Comparison of ENCODE assay signal across 7 cellular contexts in genomic region chr3:155805204-155805801, GRCh38. TPM values are rescaled to one million over a fixed set of nuclear protein-coding genes. Genes with fewer than 3 reads are reported as not detected.
DNase-seq lines count a peak whose midpoint lies in the region; ATAC-seq and TF ChIP-seq lines count a peak whose summit lies in the region.

No MANE protein-coding gene starts in this region.

- peak overlapping the region; percentile 50 for H3K27ac ChIP-seq in effector memory CD4-positive, alpha-beta T cell (ENCODE audit: insufficient read depth, low read length, poor library complexity, severe bottlenecking)
- peak overlapping the region; percentile 72 to 79 for H3K27ac ChIP-seq in thoracic aorta

- H3K9me3 ChIP-seq in effector memory CD4-positive, alpha-beta T cell (ENCODE audit: control insufficient read depth, low read length), result no peaks in the 10 kb centered on the region
- no peaks in the 10 kb centered on the region for H3K9me3 ChIP-seq in mucosa of stomach (ENCODE audit: control insufficient read depth, low read length)
- no peaks in the 10 kb centered on the region for H3K9me3 ChIP-seq in thoracic aorta

- DNase-seq in SK-MEL-5 (ENCODE audit: low read depth, low spot score) (peak; percentile 45), thoracic aorta (ENCODE audit: low spot score) (no peak)
- peak in 1 of 3 donors; percentile 6 for DNase-seq in effector memory CD4-positive, alpha-beta T cell

- TF ChIP-seq CTCF in thoracic aorta (IDR thresholded peaks at IDR 0.05), result no peak

- peak overlapping the region; percentile 59 for H3K4me3 ChIP-seq in effector memory CD4-positive, alpha-beta T cell (ENCODE audit: insufficient read depth, low read depth, low read length, poor library complexity, severe bottlenecking)
- no peak overlapping the region for H3K4me3 ChIP-seq in mucosa of stomach (ENCODE audit: low read length)
- peak overlapping the region; percentile 96 for H3K4me3 ChIP-seq in thoracic aorta

- peak overlapping the region; percentile 88 for H3K9ac ChIP-seq in mucosa of stomach (ENCODE audit: low read length)

- no peaks in the 10 kb centered on the region for H3K27me3 ChIP-seq in effector memory CD4-positive, alpha-beta T cell (replicated peaks; ENCODE audit: control insufficient read depth, insufficient read depth, low read length, poor library complexity, severe bottlenecking)
- no peaks in the 10 kb centered on the region for H3K27me3 ChIP-seq in mucosa of stomach (ENCODE audit: control insufficient read depth, insufficient read depth, low read length)
- no peaks in the 10 kb centered on the region for H3K27me3 ChIP-seq in thoracic aorta (replicated peaks; ENCODE audit: insufficient read depth)

- H3K4me1 ChIP-seq in effector memory CD4-positive, alpha-beta T cell (ENCODE audit: control insufficient read depth, insufficient read depth, low read length, poor library complexity, severe bottlenecking), result peaks cover 9% of the 10 kb centered on the region
- H3K4me1 ChIP-seq in mucosa of stomach (ENCODE audit: control insufficient read depth, insufficient read depth, low read length) (no peaks in the 10 kb centered on the region), thoracic aorta (ENCODE audit: control insufficient read depth in 1 of 2, low read depth in 2 of 2) (peaks cover 0 to 10% of the 10 kb centered on the region in 2 donors)

- ATAC-seq in GM18870 (IDR thresholded peaks at IDR 0.05; ENCODE audit: unreplicated experiment) (peak; percentile 11), HG03097 (IDR thresholded peaks at IDR 0.05; ENCODE audit: low FRiP score, unreplicated experiment) (peak; percentile 36), thoracic aorta (ENCODE audit: insufficient number of reproducible peaks, low FRiP score, low read depth) (peak; percentile 79), GM19467 (IDR thresholded peaks at IDR 0.05; ENCODE audit: unreplicated experiment) (no peak)

- in situ Hi-C loops in SK-MEL-5 (cut with HindIII; ENCODE audit: low pct_unique_long_range_greater_than_20kb, low sequenced_read_pairs), result no loop called here

- H3K36me3 ChIP-seq in effector memory CD4-positive, alpha-beta T cell (ENCODE audit: control insufficient read depth, insufficient read depth, low read length), result no peaks in the 10 kb centered on the region
- H3K36me3 ChIP-seq in mucosa of stomach (ENCODE audit: control insufficient read depth, insufficient read depth, low read length) (no peaks in the 10 kb centered on the region), thoracic aorta (no peaks in the 10 kb centered on the region)

RNA-seq across cellular contexts. Expression of gene C3orf33, which starts 0.8 kb away (rescaled TPM):
- 12.8 and 15.1 TPM in 2 replicates for total RNA-seq in SK-MEL-5 (2014; rRNA removed; shearing (Covaris generic))
- 7.6 and 8.0 TPM in 2 replicates for polyA plus RNA-seq in SK-MEL-5 (2015; cell fraction: cytosol; rRNA removed)
- 1.9 and 3.0 TPM in 2 replicates for polyA plus RNA-seq in SK-MEL-5 (2015; cell fraction: nucleus; rRNA removed)
- 1 to 10 TPM in 1 of 2 donors, under 1 TPM in 1; 0.92 to 1.5 TPM for total RNA-seq in thoracic aorta

RNA-seq across cellular contexts. Expression of gene SLC33A1, which starts 48.9 kb away (rescaled TPM):
- total RNA-seq in SK-MEL-5 (2014; rRNA removed; shearing (Covaris generic)), result 60.9 and 66.0 TPM in 2 replicates
- polyA plus RNA-seq in SK-MEL-5 (2015; cell fraction: cytosol; rRNA removed), result 38.7 and 39.7 TPM in 2 replicates
- 37.2 and 43.8 TPM in 2 replicates for polyA plus RNA-seq in SK-MEL-5 (2015; cell fraction: nucleus; rRNA removed)
- total RNA-seq in thoracic aorta, result 10 to 100 TPM; 27.3 to 30.7 TPM
